ENCODE assay signal across 8 cellular contexts in genomic region chr2:11154460-11155325, GRCh38. TPM values are rescaled to one million over a fixed set of nuclear protein-coding genes. Genes with fewer than 3 reads are reported as not detected.
DNase-seq lines count a peak whose midpoint lies in the region; ATAC-seq, FAIRE-seq and TF ChIP-seq lines count a peak whose summit lies in the region.

No MANE protein-coding gene starts in this region.

- peak overlapping the region; percentile 79 for H3K4me3 Mint-ChIP-seq in activated naive CD8-positive, alpha-beta T cell treated with anti-CD3 and anti-CD28 coated beads, Interleukin-2, amount 50 U/mL, for 24 hours
- peak overlapping the region; percentile 79 for H3K4me3 Mint-ChIP-seq in type B pancreatic cell

- peak overlapping the region; percentile 70 for H3K27ac Mint-ChIP-seq in activated naive CD8-positive, alpha-beta T cell treated with anti-CD3 and anti-CD28 coated beads, Interleukin-2, amount 50 U/mL, for 24 hours
- peak overlapping the region; percentile 71 for H3K27ac Mint-ChIP-seq in type B pancreatic cell

- no peaks in the 10 kb centered on the region for H3K27me3 Mint-ChIP-seq in activated naive CD8-positive, alpha-beta T cell treated with anti-CD3 and anti-CD28 coated beads, Interleukin-2, amount 50 U/mL, for 24 hours
- peaks cover 18% of the 10 kb centered on the region for H3K27me3 Mint-ChIP-seq in type B pancreatic cell

- peak; percentile 69 for ATAC-seq in HG02798 (IDR thresholded peaks at IDR 0.05; ENCODE audit: poor library complexity, unreplicated experiment)
- peak; percentile 92 for ATAC-seq in activated naive CD8-positive, alpha-beta T cell treated with anti-CD3 and anti-CD28 coated beads, Interleukin-2, amount 50 U/mL, for 24 hours

- peak overlapping the region; percentile 71 for H3K9ac ChIP-seq in SU-DHL-6 (ENCODE audit: low read length)

- no peaks in the 10 kb centered on the region for H3K36me3 ChIP-seq in SU-DHL-6 (ENCODE audit: low read length)

- no peaks in the 10 kb centered on the region for H3K9me2 ChIP-seq in SU-DHL-6 (replicated peaks; ENCODE audit: insufficient read depth, low read length)

- no peaks in the 10 kb centered on the region for H4K20me1 ChIP-seq in SU-DHL-6 (ENCODE audit: low read depth, low read length)

- H3F3A ChIP-seq in SU-DHL-6 (ENCODE audit: insufficient read depth) = no peaks in the 10 kb centered on the region

- no peak; the same call in 1 of the 2 replicates for TF ChIP-seq POLR2A in GM12892 (IDR thresholded peaks at IDR 0.05; ENCODE audit: low read depth, low read length)

- DNase-seq in GM12892 (ENCODE audit: insufficient read length) = peak; percentile 98
- peak; percentile 95 to 98 (median 97) for DNase-seq in NCI-H1417 (lab: John Stamatoyannopoulos, UW)
- peak; percentile 98 for DNase-seq in activated naive CD8-positive, alpha-beta T cell treated with anti-CD3 and anti-CD28 coated beads, Interleukin-2, amount 50 U/mL, for 24 hours
- peak; percentile 99 for DNase-seq in cardiac septum (ENCODE audit: low spot score)
- peak; percentile 88 to 99 (median 94) for DNase-seq in posterior cingulate gyrus
- peak; percentile 97 for DNase-seq in type B pancreatic cell (ENCODE audit: extremely low spot score, unreplicated experiment)

- H3K79me2 ChIP-seq in SU-DHL-6 (ENCODE audit: insufficient read depth, low read length) = no peaks in the 10 kb centered on the region

- no peaks in the 10 kb centered on the region for H3K27me3 ChIP-seq in SU-DHL-6 (ENCODE audit: low read length)

- H3K9me3 Mint-ChIP-seq in activated naive CD8-positive, alpha-beta T cell treated with anti-CD3 and anti-CD28 coated beads, Interleukin-2, amount 50 U/mL, for 24 hours = no peaks in the 10 kb centered on the region
- no peaks in the 10 kb centered on the region for H3K9me3 Mint-ChIP-seq in type B pancreatic cell

- H3K4me2 ChIP-seq in SU-DHL-6 (ENCODE audit: low read depth, low read length, poor library complexity, severe bottlenecking) = peak overlapping the region; percentile 90

- peak overlapping the region; percentile 95 for H2AFZ ChIP-seq in SU-DHL-6 (ENCODE audit: low read depth, low read length, severe bottlenecking)

- H3K36me3 Mint-ChIP-seq in activated naive CD8-positive, alpha-beta T cell treated with anti-CD3 and anti-CD28 coated beads, Interleukin-2, amount 50 U/mL, for 24 hours (ENCODE audit: low read depth) = no peaks in the 10 kb centered on the region
- no peaks in the 10 kb centered on the region for H3K36me3 Mint-ChIP-seq in type B pancreatic cell

- H3K4me1 Mint-ChIP-seq in activated naive CD8-positive, alpha-beta T cell treated with anti-CD3 and anti-CD28 coated beads, Interleukin-2, amount 50 U/mL, for 24 hours = peaks cover 10% of the 10 kb centered on the region
- peaks cover 10% of the 10 kb centered on the region for H3K4me1 Mint-ChIP-seq in type B pancreatic cell (ENCODE audit: unreplicated experiment)

- FAIRE-seq in GM12892 (lab: Jason Lieb, UNC) = peak; percentile 89

- intact Hi-C loops in cardiac septum (cut with DNase I) (loop anchor here (2.0 to 10.0 kb wide), 2 partner anchors 188 to 250 kb away; no protein-coding TSS in a partner anchor), posterior cingulate gyrus (cut with DNase I) (loop anchor here (10.0 kb wide), 1 partner anchor 190 kb away; the partner anchor contains the start of gene ROCK2)

- H3K27ac ChIP-seq in SU-DHL-6 (ENCODE audit: low read depth, low read length) = no peak overlapping the region

- TF ChIP-seq CTCF in SU-DHL-6 (IDR thresholded peaks at IDR 0.05; ENCODE audit: insufficient read depth, low read length, poor library complexity, severe bottlenecking) (no peak), type B pancreatic cell (conservative IDR thresholded peaks at IDR 0.05) (peak; percentile 22)

- H3K4me3 ChIP-seq in SU-DHL-6 (ENCODE audit: insufficient read depth, low read length, poor library complexity, severe bottlenecking) = peak overlapping the region; percentile 65

- no peaks in the 10 kb centered on the region for H3K9me3 ChIP-seq in SU-DHL-6 (ENCODE audit: insufficient read depth, low read length)

RNA-seq across cellular contexts. Expression of gene SLC66A3, which starts 0.6 kb away (rescaled TPM):
- polyA plus RNA-seq in GM12892 (2012; ENCODE audit: missing spikeins) = 9.9 TPM
- total RNA-seq in cardiac septum (9.7 TPM), type B pancreatic cell (ENCODE audit: low replicate concordance) (6.3 and 6.5 TPM in 2 replicates)
